ENCODE assay signal across 8 cellular contexts in genomic region chr3:143970773-143971366, GRCh38. TPM values are rescaled to one million over a fixed set of nuclear protein-coding genes. Genes with fewer than 3 reads are reported as not detected.
A peak's percentile ranks its signal among the peaks of the same experiment; 100 is the strongest.
DNase-seq lines count a peak whose midpoint lies in the region; ATAC-seq and TF ChIP-seq lines count a peak whose summit lies in the region.

No MANE protein-coding gene starts in this region.

- H3K9me3 ChIP-seq in right lobe of liver: no peaks in the 10 kb centered on the region

- H3K4me1 ChIP-seq in right lobe of liver: peaks cover 0 to 19% (median 4%) of the 10 kb centered on the region in 4 donors

- no peaks in the 10 kb centered on the region for H3K27me3 ChIP-seq in right lobe of liver

- TF ChIP-seq POLR2A in right lobe of liver (IDR thresholded peaks at IDR 0.05): no peak

- DNase-seq in GM13976 (ENCODE audit: low spot score) (peak; percentile 55), HFF-Myc (ENCODE audit: extremely low read depth, low read depth) (no peak), NCI-H1436 (lab: John Stamatoyannopoulos, UW) (peak; percentile 85), cortex of kidney (lab: John Stamatoyannopoulos, UW) (peak; percentile 24), right lobe of liver (peak; percentile 64 to 72 (median 68)), HK-2 (ENCODE audit: unreplicated experiment) (no peak)
- peak; percentile 64 for DNase-seq in activated CD4-positive, alpha-beta T cell treated with anti-CD3 and anti-CD28 coated beads for 48 hours
- DNase-seq in stimulated activated CD4-positive, alpha-beta T cell treated with anti-CD3 and anti-CD28 coated beads, Interleukin-4, amount 100 ng/mL, for 48 hours (ENCODE audit: low read depth in 2 of 2): peak; percentile 36 to 44

- peak overlapping the region; percentile 95 for H3K4me3 ChIP-seq in HFF-Myc (replicated peaks; ENCODE audit: low read depth, low read length)
- peak overlapping the region; percentile 70 to 89 (median 87) for H3K4me3 ChIP-seq in right lobe of liver

- intact Hi-C loops in right lobe of liver (cut with DNase I): no loop called here

- in situ Hi-C loops in GM13976 (cut with MboI; ENCODE audit: low sequenced_read_pairs, unreplicated experiment): no loop called here

- H3K27ac ChIP-seq in right lobe of liver: peak overlapping the region; percentile 95 to 99 (median 98)

- WGBS in right lobe of liver (ENCODE audit: insufficient coverage, low coverage, low lambda C conversion rate, missing lambda C conversion rate): 2% methylated on average over 35 of the region's 37 CpGs

- TF ChIP-seq CTCF in GM13976 (IDR thresholded peaks at IDR 0.05; ENCODE audit: borderline replicate concordance, control extremely low read depth, extremely low read depth, insufficient read depth, missing control alignments) (no peak), HFF-Myc (IDR thresholded peaks at IDR 0.05; ENCODE audit: low read depth, low read length, missing control alignments) (no peak), right lobe of liver (IDR thresholded peaks at IDR 0.05) (peak in 1 of 4 donors; percentile 4)

- peak; percentile 1 to 9 (median 6) for ATAC-seq in right lobe of liver

- H3K36me3 ChIP-seq in right lobe of liver: no peaks in the 10 kb centered on the region

RNA-seq across cellular contexts. Expression of gene DIPK2A, which starts 0.8 kb away (rescaled TPM):
- 10 to 100 TPM in 5 of 6 experiments, 1 to 10 TPM in 1; 5.4 to 16.6 (median 14.5) TPM for total RNA-seq in right lobe of liver

Comparison
In these comparisons a context has a peak if more than half of its experiments do, and no peak if none do; other contexts are left out.
1. DNase-seq: peak in GM13976 (single experiment), NCI-H1436 (single experiment), activated CD4-positive, alpha-beta T cell treated with anti-CD3 and anti-CD28 coated beads for 48 hours (single experiment), cortex of kidney (single experiment), right lobe of liver (3 of 3) and stimulated activated CD4-positive, alpha-beta T cell treated with anti-CD3 and anti-CD28 coated beads, Interleukin-4, amount 100 ng/mL, for 48 hours (2 of 2); none in HFF-Myc (single experiment) and HK-2 (single experiment).